Comparison of ENCODE assay signal across 15 cellular contexts in genomic region chr5:148458036-148458888, GRCh38.
DNase-seq lines count a peak whose midpoint lies in the region; ATAC-seq and TF ChIP-seq lines count a peak whose summit lies in the region.
"Had no signal": no experiment of that assay in that cellular context is flagged by ENCODE, and none has a peak within 500 bp of the region (broad histone marks: within the 10 kb centered on the region; RNA-seq: fewer than 3 reads in every experiment).

No MANE protein-coding gene starts in this region.

- peak overlapping the region; percentile 23 for H4K8ac ChIP-seq in neuronal stem cell (ENCODE audit: low read depth, low read length)

- H2BK120ac ChIP-seq in neuronal stem cell (ENCODE audit: low read depth, low read length), result peak overlapping the region; percentile 38

- no peak overlapping the region for H3K23ac ChIP-seq in neuronal stem cell (ENCODE audit: low read depth, low read length, poor library complexity)

- no peak overlapping the region for H3K4me2 ChIP-seq in neuronal stem cell (ENCODE audit: insufficient read depth, low read length, poor library complexity, severe bottlenecking)
- H3K4me2 ChIP-seq: SK-N-SH had no signal

- H3K79me1 ChIP-seq in neuronal stem cell (ENCODE audit: low read depth, low read length), result no peaks in the 10 kb centered on the region

- ATAC-seq in left ventricle myocardium superior (no peak), GM21423 (IDR thresholded peaks at IDR 0.05; ENCODE audit: unreplicated experiment) (no peak)

- intact Hi-C loops in left ventricle myocardium inferior (cut with micrococcal nuclease) (no loop called here), left ventricle myocardium superior (cut with micrococcal nuclease) (no loop called here)

- H3K14ac ChIP-seq in neuronal stem cell (ENCODE audit: low read length), result no peak overlapping the region

- peaks cover 15% of the 10 kb centered on the region for H3K4me1 Mint-ChIP-seq in activated naive CD8-positive, alpha-beta T cell treated with anti-CD3 and anti-CD28 coated beads for 36 hours
- H3K4me1 Mint-ChIP-seq: CD4-positive, CD25-positive, alpha-beta regulatory T cell had no signal

- no CpG with 5 or more reads among the region's 3 CpGs for WGBS in neuronal stem cell (ENCODE audit: extremely low coverage in 2 of 2, insufficient read length in 2 of 2, insufficient replicate concordance in 1 of 2), 2 donors

- no peak overlapping the region for H4K91ac ChIP-seq in neuronal stem cell (ENCODE audit: low read depth, low read length, poor library complexity)

- H3K9me3 ChIP-seq in left ventricle myocardium inferior (replicated peaks), result no peaks in the 10 kb centered on the region
- no peaks in the 10 kb centered on the region for H3K9me3 ChIP-seq in neuronal stem cell (replicated peaks in 1 of 2; ENCODE audit: control insufficient read depth in 2 of 2, insufficient read depth in 1 of 2, low read depth in 1 of 2, low read length in 2 of 2)
- H3K9me3 ChIP-seq: MG63, SK-N-SH had no signal

- H3K27me3 Mint-ChIP-seq in activated naive CD8-positive, alpha-beta T cell treated with anti-CD3 and anti-CD28 coated beads for 36 hours, result peaks cover 36% of the 10 kb centered on the region

- H3K36me3 ChIP-seq in left ventricle myocardium inferior, result no peaks in the 10 kb centered on the region
- no peaks in the 10 kb centered on the region for H3K36me3 ChIP-seq in neuronal stem cell (replicated peaks in 1 of 2; ENCODE audit: control insufficient read depth in 2 of 2, insufficient read depth in 2 of 2, low read length in 2 of 2)
- H3K36me3 ChIP-seq: MG63 had no signal

- peak overlapping the region; percentile 64 for H3K27ac Mint-ChIP-seq in activated naive CD8-positive, alpha-beta T cell treated with anti-CD3 and anti-CD28 coated beads for 36 hours

- H2BK15ac ChIP-seq in neuronal stem cell (ENCODE audit: low read length), result no peak overlapping the region

- H2BK5ac ChIP-seq in neuronal stem cell (ENCODE audit: low read length), result no peak overlapping the region

- H3K4ac ChIP-seq in neuronal stem cell (ENCODE audit: low read length), result no peak overlapping the region

- H3K4me3 ChIP-seq in left ventricle myocardium inferior, result no peak overlapping the region
- no peak overlapping the region for H3K4me3 ChIP-seq in neuronal stem cell (ENCODE audit: low read length in 2 of 2)
- H3K4me3 ChIP-seq: MG63 had no signal

- H3K4me3 Mint-ChIP-seq in activated naive CD8-positive, alpha-beta T cell treated with anti-CD3 and anti-CD28 coated beads for 36 hours, result no peak overlapping the region
- H3K4me3 Mint-ChIP-seq: CD4-positive, CD25-positive, alpha-beta regulatory T cell had no signal

- H3K27me3 ChIP-seq in left ventricle myocardium inferior (ENCODE audit: low read depth) (no peaks in the 10 kb centered on the region), neuronal stem cell (ENCODE audit: control insufficient read depth in 3 of 3, insufficient read depth in 3 of 3, low read depth in 1 of 3, low read length in 3 of 3) (no peaks in the 10 kb centered on the region)
- H3K27me3 ChIP-seq: MG63 had no signal

- H3K4me1 ChIP-seq in left ventricle myocardium inferior (peaks cover 50% of the 10 kb centered on the region), neuronal stem cell (ENCODE audit: control insufficient read depth in 2 of 2, insufficient read depth in 1 of 2, low read depth in 1 of 2, low read length in 2 of 2) (no peaks in the 10 kb centered on the region)
- H3K4me1 ChIP-seq: Caco-2 had no signal

- no peak overlapping the region for H2AK5ac ChIP-seq in neuronal stem cell (ENCODE audit: low read depth, low read length)

- TF ChIP-seq CTCF in left ventricle myocardium inferior (IDR thresholded peaks at IDR 0.05; ENCODE audit: borderline replicate concordance), result no peak

- H2AFZ ChIP-seq in neuronal stem cell (ENCODE audit: low read length), result no peak overlapping the region

- no peaks in the 10 kb centered on the region for H3K36me3 Mint-ChIP-seq in activated naive CD8-positive, alpha-beta T cell treated with anti-CD3 and anti-CD28 coated beads for 36 hours
- H3K36me3 Mint-ChIP-seq: CD4-positive, CD25-positive, alpha-beta regulatory T cell had no signal

- H2BK12ac ChIP-seq in neuronal stem cell (ENCODE audit: low read length), result no peak overlapping the region

- no peak overlapping the region for H3K18ac ChIP-seq in neuronal stem cell (ENCODE audit: low read length)

- no peaks in the 10 kb centered on the region for H3K9me3 Mint-ChIP-seq in activated naive CD8-positive, alpha-beta T cell treated with anti-CD3 and anti-CD28 coated beads for 36 hours

- no peak overlapping the region for H3K9ac ChIP-seq in neuronal stem cell (ENCODE audit: low read depth, low read length, poor library complexity)
- H3K9ac ChIP-seq: SK-N-SH had no signal

- H3K27ac ChIP-seq in left ventricle myocardium inferior (replicated peaks) (peak overlapping the region; percentile 22), neuronal stem cell (replicated peaks; ENCODE audit: low read length) (no peak overlapping the region)

- no peak for DNase-seq in left ventricle myocardium inferior
- DNase-seq in left ventricle myocardium superior, result no peak
- peak; percentile 59 for DNase-seq in NCI-H69 (lab: John Stamatoyannopoulos, UW)
- no peak for DNase-seq in activated naive CD8-positive, alpha-beta T cell treated with anti-CD3 and anti-CD28 coated beads for 36 hours
- DNase-seq in neuronal stem cell (ENCODE audit: low spot score), result no peak
- no peak for DNase-seq in GDM1 (lab: John Stamatoyannopoulos, UW)
- DNase-seq: EL, H7, MG63, NCI-H2171, SHP77 had no signal
